Comparison of ENCODE assay signal across 10 cellular contexts in genomic region chr1:156608981-156609380, GRCh38. TPM values are rescaled to one million over a fixed set of nuclear protein-coding genes. Genes with fewer than 3 reads are reported as not detected.
DNase-seq lines count a peak whose midpoint lies in the region; ATAC-seq and TF ChIP-seq lines count a peak whose summit lies in the region.
"Had no signal": no experiment of that assay in that cellular context is flagged by ENCODE, and none has a peak within 500 bp of the region (broad histone marks: within the 10 kb centered on the region; RNA-seq: fewer than 3 reads in every experiment).

No MANE protein-coding gene starts in this region.

- POLR2A ChIA-PET in HEK293T (lab: Yijun Ruan, JAX), result interaction anchor here (1.4 kb wide), 1 partner anchor 17 kb away, joined by 10 read pairs; the partner anchor contains the start of gene NAXE

- no peaks in the 10 kb centered on the region for H3K27me3 ChIP-seq in CD4-positive, CD25-positive, alpha-beta regulatory T cell (ENCODE audit: control insufficient read depth, insufficient read depth, low read length)

- no peak overlapping the region for H3K27ac ChIP-seq in CD4-positive, CD25-positive, alpha-beta regulatory T cell (ENCODE audit: insufficient read depth, low read length, poor library complexity, severe bottlenecking)

- peaks cover 50% of the 10 kb centered on the region for H3K27me3 Mint-ChIP-seq in CD4-positive, CD25-positive, alpha-beta regulatory T cell

- DNase-seq in CD4-positive, CD25-positive, alpha-beta regulatory T cell, result peak; percentile 38 to 72 (median 59)
- DNase-seq in HEK293T (ENCODE audit: extremely low spot score), result peak; percentile 66
- peak; percentile 80 for DNase-seq in NCI-H82 (lab: John Stamatoyannopoulos, UW)
- DNase-seq in activated T-cell treated with anti-CD3 and anti-CD28 coated beads for 4 hours, result peak; percentile 40
- DNase-seq in fibroblast of pulmonary artery (ENCODE audit: low read depth), result no peak
- peak; percentile 45 to 54 for DNase-seq in stimulated activated CD4-positive, alpha-beta T cell treated with anti-CD3 and anti-CD28 coated beads, Interleukin-4, amount 100 ng/mL, for 48 hours (ENCODE audit: low read depth in 2 of 2)
- no peak for DNase-seq in omental fat pad (ENCODE audit: low spot score)
- DNase-seq in GOT3 (lab: John Stamatoyannopoulos, UW), result no peak

- H3K9me3 Mint-ChIP-seq in CD4-positive, CD25-positive, alpha-beta regulatory T cell, result no peaks in the 10 kb centered on the region
- H3K9me3 Mint-ChIP-seq: stimulated activated naive CD8-positive, alpha-beta T cell treated with anti-CD3 and anti-CD28 coated beads, Interleukin-15, Interleukin-2, amounts not matched to agents 100 ng/mL and 50 ng/mL, for 24 hours had no signal

- ATAC-seq in CD4-positive, CD25-positive, alpha-beta regulatory T cell (ENCODE audit: low read depth in 2 of 2), result peak; percentile 70 to 77
- no peak for ATAC-seq in omental fat pad (ENCODE audit: low FRiP score)

- no peak overlapping the region for H3K27ac Mint-ChIP-seq in CD4-positive, CD25-positive, alpha-beta regulatory T cell
- H3K27ac Mint-ChIP-seq: stimulated activated naive CD8-positive, alpha-beta T cell treated with anti-CD3 and anti-CD28 coated beads, Interleukin-15, Interleukin-2, amounts not matched to agents 100 ng/mL and 50 ng/mL, for 24 hours had no signal

- no peak overlapping the region for H3K4me3 Mint-ChIP-seq in CD4-positive, CD25-positive, alpha-beta regulatory T cell
- H3K4me3 Mint-ChIP-seq: stimulated activated naive CD8-positive, alpha-beta T cell treated with anti-CD3 and anti-CD28 coated beads, Interleukin-15, Interleukin-2, amounts not matched to agents 100 ng/mL and 50 ng/mL, for 24 hours had no signal

- no peaks in the 10 kb centered on the region for H3K36me3 ChIP-seq in CD4-positive, CD25-positive, alpha-beta regulatory T cell (ENCODE audit: control insufficient read depth, insufficient read depth, low read length)
- H3K36me3 ChIP-seq: HAP-1 had no signal

- H3K9me3 ChIP-seq in CD4-positive, CD25-positive, alpha-beta regulatory T cell (ENCODE audit: control insufficient read depth in 2 of 2, low read length in 2 of 2), result no peaks in the 10 kb centered on the region
- H3K9me3 ChIP-seq: HAP-1 had no signal

- H3K4me1 ChIP-seq in CD4-positive, CD25-positive, alpha-beta regulatory T cell (ENCODE audit: control insufficient read depth, insufficient read depth, low read length, poor library complexity, severe bottlenecking), result no peaks in the 10 kb centered on the region
- H3K4me1 ChIP-seq: HAP-1 had no signal

- TF ChIP-seq CTCF in fibroblast of pulmonary artery (IDR thresholded peaks at IDR 0.05; ENCODE audit: low read length, missing control alignments) (peak; percentile 57), omental fat pad (IDR thresholded peaks at IDR 0.05) (no peak)

- H3K4me1 Mint-ChIP-seq in CD4-positive, CD25-positive, alpha-beta regulatory T cell, result peaks cover 2 to 9% (median 9%) of the 10 kb centered on the region in 4 donors

- CTCF ChIA-PET in HEK293T (lab: Yijun Ruan, JAX), result interaction anchor here (0.7 to 1.8 kb wide), 10 partner anchors 11 to 117 kb away, joined by 3 to 13 read pairs (median 6); partner anchors contain the start of genes HAPLN2 and NAXE

- no peaks in the 10 kb centered on the region for H3K36me3 Mint-ChIP-seq in CD4-positive, CD25-positive, alpha-beta regulatory T cell

- H3K4me3 ChIP-seq in CD4-positive, CD25-positive, alpha-beta regulatory T cell (ENCODE audit: low read depth, low read length), result no peak overlapping the region
- no peak overlapping the region for H3K4me3 ChIP-seq in fibroblast of pulmonary artery (replicated peaks; ENCODE audit: low read depth, low read length)
- H3K4me3 ChIP-seq: HAP-1 had no signal

TF ChIP-seq in HEK293T, 16 proteins besides CTCF, POLR2A, EP300 and RAD21:
- TF ChIP-seq LEF1 (IDR thresholded peaks at IDR 0.05; ENCODE audit: borderline replicate concordance) (no peak), TARDBP (IDR thresholded peaks at IDR 0.05) (no peak), BHLHE40 (IDR thresholded peaks at IDR 0.05; ENCODE audit: borderline replicate concordance) (no peak), ELF4 (IDR thresholded peaks at IDR 0.05) (no peak), NFRKB (IDR thresholded peaks at IDR 0.05) (no peak), SUZ12 (IDR thresholded peaks at IDR 0.05) (no peak), L3MBTL2 (conservative IDR thresholded peaks at IDR 0.05) (no peak), FOXK2 (IDR thresholded peaks at IDR 0.05) (no peak), PKNOX1 (IDR thresholded peaks at IDR 0.05) (no peak), SP1 (IDR thresholded peaks at IDR 0.05) (no peak), HDGF (IDR thresholded peaks at IDR 0.05; ENCODE audit: borderline replicate concordance) (no peak), ARNT (IDR thresholded peaks at IDR 0.05) (no peak), CTBP1 (IDR thresholded peaks at IDR 0.05; ENCODE audit: borderline replicate concordance) (no peak), ZNF384 (IDR thresholded peaks at IDR 0.05) (no peak), FOXA1 (IDR thresholded peaks at IDR 0.05) (no peak), FOXM1 (IDR thresholded peaks at IDR 0.05; ENCODE audit: borderline replicate concordance) (no peak)

RNA-seq across cellular contexts. Expression of gene GPATCH4, which starts 7.7 kb away (rescaled TPM):
- total RNA-seq in CD4-positive, CD25-positive, alpha-beta regulatory T cell, result 27.5 TPM
- polyA plus RNA-seq in CD4-positive, CD25-positive, alpha-beta regulatory T cell, result 10 to 100 TPM; 20.2 to 34.6 (median 27.6) TPM
- 10 to 100 TPM; 30.2 to 77.5 (median 35.5) TPM for total RNA-seq in omental fat pad

RNA-seq across cellular contexts. Expression of gene HAPLN2, which starts 10.2 kb away (rescaled TPM):
- not detected for total RNA-seq in CD4-positive, CD25-positive, alpha-beta regulatory T cell
- polyA plus RNA-seq in CD4-positive, CD25-positive, alpha-beta regulatory T cell, result not detected
- total RNA-seq in omental fat pad, result 1 to 10 TPM in 1 of 4 donors, not detected in 3; 2.8 TPM

RNA-seq across cellular contexts. Expression of gene NAXE, which starts 17.4 kb away (rescaled TPM):
- 29.2 TPM for total RNA-seq in CD4-positive, CD25-positive, alpha-beta regulatory T cell
- 100 to 1,000 TPM in 1 of 4 donors, 10 to 100 TPM in 3; 87.3 to 102 (median 92.2) TPM for polyA plus RNA-seq in CD4-positive, CD25-positive, alpha-beta regulatory T cell
- total RNA-seq in omental fat pad, result 10 to 100 TPM; 49.4 to 71.5 (median 58.9) TPM

RNA-seq across cellular contexts. Expression of gene TTC24, which starts 29.5 kb away (rescaled TPM):
- total RNA-seq in CD4-positive, CD25-positive, alpha-beta regulatory T cell, result 2.3 TPM
- under 1 TPM in 3 of 4 donors, not detected in 1; 0.34 to 0.65 (median 0.35) TPM for polyA plus RNA-seq in CD4-positive, CD25-positive, alpha-beta regulatory T cell
- total RNA-seq in omental fat pad, result not detected

RNA-seq across cellular contexts. Expression of gene BCAN, which starts 32.9 kb away (rescaled TPM):
- not detected for total RNA-seq in CD4-positive, CD25-positive, alpha-beta regulatory T cell
- not detected for polyA plus RNA-seq in CD4-positive, CD25-positive, alpha-beta regulatory T cell
- total RNA-seq in omental fat pad, result not detected

Comparison
In these comparisons a context has a peak if more than half of its experiments do, and no peak if none do; other contexts are left out.
1. DNase-seq: peak in CD4-positive, CD25-positive, alpha-beta regulatory T cell (3 of 3), HEK293T (single experiment), NCI-H82 (single experiment), activated T-cell treated with anti-CD3 and anti-CD28 coated beads for 4 hours (single experiment) and stimulated activated CD4-positive, alpha-beta T cell treated with anti-CD3 and anti-CD28 coated beads, Interleukin-4, amount 100 ng/mL, for 48 hours (2 of 2); none in fibroblast of pulmonary artery (single experiment), omental fat pad (single experiment) and GOT3 (single experiment).